13 cellular contexts compared by ENCODE assay signal in genomic region chr4:7863911-7864681, GRCh38.
DNase-seq lines count a peak whose midpoint lies in the region; ATAC-seq and TF ChIP-seq lines count a peak whose summit lies in the region.
"Had no signal": no experiment of that assay in that cellular context is flagged by ENCODE, and none has a peak within 500 bp of the region (broad histone marks: within the 10 kb centered on the region; RNA-seq: fewer than 3 reads in every experiment).

No MANE protein-coding gene starts in this region.

- H3K36me3 ChIP-seq in fibroblast of lung (ENCODE audit: control insufficient read depth, insufficient read depth, low read length) (peaks cover 8% of the 10 kb centered on the region), upper lobe of left lung (peaks cover 0 to 8% (median 2%) of the 10 kb centered on the region in 4 donors)

- H3K9me3 Mint-ChIP-seq in activated T-cell treated with anti-CD3 and anti-CD28 coated beads, Interleukin-2, amount 50 U/mL, for 72 hours = peaks cover 6% of the 10 kb centered on the region in 2 donors
- peaks cover 8% of the 10 kb centered on the region for H3K9me3 Mint-ChIP-seq in T-helper 1 cell treated with Interleukin-12 subunit alpha and Interleukin-12 subunit beta and Interleukin-4 antibody, amounts not matched to agents 30 μg/mL and 1 μg/mL, for 36 hours

- H3K79me2 ChIP-seq in fibroblast of lung (ENCODE audit: control insufficient read depth, insufficient read depth, low read length) = peaks cover 20% of the 10 kb centered on the region

- H3K4me3 ChIP-seq in fibroblast of lung (replicated peaks in 1 of 4; ENCODE audit: control extremely low read depth in 1 of 4, insufficient read depth in 1 of 4, low read depth in 3 of 4, low read length in 4 of 4) (no peak overlapping the region), upper lobe of left lung (no peak overlapping the region)
- H3K4me3 ChIP-seq: SK-N-MC, skin epidermis had no signal

- no peak for TF ChIP-seq EP300 in upper lobe of left lung (IDR thresholded peaks at IDR 0.05)

- peak overlapping the region; percentile 96 for H3K27ac Mint-ChIP-seq in activated T-cell treated with anti-CD3 and anti-CD28 coated beads, Interleukin-2, amount 50 U/mL, for 72 hours
- peak overlapping the region; percentile 83 for H3K27ac Mint-ChIP-seq in T-helper 1 cell treated with Interleukin-12 subunit alpha and Interleukin-12 subunit beta and Interleukin-4 antibody, amounts not matched to agents 30 μg/mL and 1 μg/mL, for 36 hours

- H3K4me1 ChIP-seq in fibroblast of lung (ENCODE audit: control insufficient read depth, extremely low read depth, insufficient read depth, low read length) (peaks cover 9% of the 10 kb centered on the region), upper lobe of left lung (no peaks in the 10 kb centered on the region)

- no peak overlapping the region for H3K4me2 ChIP-seq in fibroblast of lung (ENCODE audit: extremely low read depth, insufficient read depth, low read length)

- no peak for TF ChIP-seq POLR2A in upper lobe of left lung (IDR thresholded peaks at IDR 0.05)

- no peaks in the 10 kb centered on the region for H3K27me3 Mint-ChIP-seq in activated T-cell treated with anti-CD3 and anti-CD28 coated beads, Interleukin-2, amount 50 U/mL, for 72 hours (ENCODE audit: low read depth)
- H3K27me3 Mint-ChIP-seq in T-helper 1 cell treated with Interleukin-12 subunit alpha and Interleukin-12 subunit beta and Interleukin-4 antibody, amounts not matched to agents 30 μg/mL and 1 μg/mL, for 36 hours (ENCODE audit: low read depth) = peaks cover 5% of the 10 kb centered on the region

- H3K9ac ChIP-seq in fibroblast of lung (ENCODE audit: insufficient read depth, low read length) = no peak overlapping the region

- no peak overlapping the region for H2AFZ ChIP-seq in fibroblast of lung (ENCODE audit: low read length)

- H3K27me3 ChIP-seq in fibroblast of lung (ENCODE audit: control insufficient read depth, insufficient read depth, low read length) (no peaks in the 10 kb centered on the region), upper lobe of left lung (no peaks in the 10 kb centered on the region)

- ATAC-seq in activated T-cell treated with anti-CD3 and anti-CD28 coated beads, Interleukin-2, amount 50 U/mL, for 72 hours (replicated peaks in 1 of 2) = peak in 1 of 2 donors; percentile 69
- ATAC-seq in stimulated activated naive CD8-positive, alpha-beta T cell treated with anti-CD3 and anti-CD28 coated beads, Interleukin-15, Interleukin-2, amounts not matched to agents 100 U/mL and 50 U/mL, for 24 hours = peak; percentile 44
- ATAC-seq in upper lobe of left lung (ENCODE audit: low FRiP score in 2 of 2) (no peak), HG03342 (IDR thresholded peaks at IDR 0.05; ENCODE audit: unreplicated experiment) (no peak)

- H3K36me3 Mint-ChIP-seq in activated T-cell treated with anti-CD3 and anti-CD28 coated beads, Interleukin-2, amount 50 U/mL, for 72 hours (ENCODE audit: insufficient read depth in 2 of 2) = peaks cover 9 to 11% of the 10 kb centered on the region in 2 donors
- peaks cover 8% of the 10 kb centered on the region for H3K36me3 Mint-ChIP-seq in T-helper 1 cell treated with Interleukin-12 subunit alpha and Interleukin-12 subunit beta and Interleukin-4 antibody, amounts not matched to agents 30 μg/mL and 1 μg/mL, for 36 hours (ENCODE audit: low read depth)

- H3K9me3 ChIP-seq in fibroblast of lung (ENCODE audit: control insufficient read depth, insufficient read depth, low read depth, low read length) (no peaks in the 10 kb centered on the region), upper lobe of left lung (no peaks in the 10 kb centered on the region)

- H3K4me3 Mint-ChIP-seq in activated T-cell treated with anti-CD3 and anti-CD28 coated beads, Interleukin-2, amount 50 U/mL, for 72 hours = peak overlapping the region in 1 of 2 donors; percentile 31
- H3K4me3 Mint-ChIP-seq in T-helper 1 cell treated with Interleukin-12 subunit alpha and Interleukin-12 subunit beta and Interleukin-4 antibody, amounts not matched to agents 30 μg/mL and 1 μg/mL, for 36 hours = peak overlapping the region; percentile 49
- H3K4me3 Mint-ChIP-seq: mesothelial cell of epicardium had no signal

- 97 to 99% methylated on average over 4 of the region's 4 CpGs for WGBS in upper lobe of left lung, 2 donors

- peak in 1 of 2 donors; percentile 31 for DNase-seq in activated T-cell treated with anti-CD3 and anti-CD28 coated beads, Interleukin-2, amount 50 U/mL, for 72 hours
- DNase-seq in activated T-cell treated with anti-CD3 and anti-CD28 coated beads, Interleukin-2, amount 50 U/mL, for 48 hours = no peak
- DNase-seq in fibroblast of lung (ENCODE audit: low read depth in 2 of 2) = peak; percentile 20 to 47
- DNase-seq in stimulated activated naive CD8-positive, alpha-beta T cell treated with anti-CD3 and anti-CD28 coated beads, Interleukin-15, Interleukin-2, amounts not matched to agents 100 U/mL and 50 U/mL, for 24 hours = no peak
- DNase-seq in upper lobe of left lung = no peak
- no peak for DNase-seq in effector CD8-positive, alpha-beta T cell (lab: John Stamatoyannopoulos, UW)
- DNase-seq: Kasumi-1, NCI-H446 treated with DMSO at 0.1 percent for 48 hours had no signal

- TF ChIP-seq CTCF in fibroblast of lung (conservative IDR thresholded peaks at IDR 0.05 in 1 of 2, IDR thresholded peaks at IDR 0.05 in 1 of 2; ENCODE audit: low read depth in 1 of 2, low read length in 2 of 2) (no peak), upper lobe of left lung (IDR thresholded peaks at IDR 0.05) (no peak)

- no peak overlapping the region for H3K27ac ChIP-seq in fibroblast of lung (ENCODE audit: insufficient read depth, low read length)
- H3K27ac ChIP-seq in upper lobe of left lung = no peak overlapping the region
- H3K27ac ChIP-seq: SK-N-MC, skin epidermis had no signal

- H4K20me1 ChIP-seq in fibroblast of lung (ENCODE audit: control insufficient read depth, extremely low read depth, insufficient read depth, low read length) = no peaks in the 10 kb centered on the region

- peaks cover 34% of the 10 kb centered on the region for H3K4me1 Mint-ChIP-seq in activated T-cell treated with anti-CD3 and anti-CD28 coated beads, Interleukin-2, amount 50 U/mL, for 72 hours (ENCODE audit: low read depth)
- peaks cover 17% of the 10 kb centered on the region for H3K4me1 Mint-ChIP-seq in T-helper 1 cell treated with Interleukin-12 subunit alpha and Interleukin-12 subunit beta and Interleukin-4 antibody, amounts not matched to agents 30 μg/mL and 1 μg/mL, for 36 hours (ENCODE audit: low read depth)

Comparison
In these comparisons a context has a peak if more than half of its experiments do, and no peak if none do; other contexts are left out.
1. DNase-seq: peak in fibroblast of lung (2 of 2); none in activated T-cell treated with anti-CD3 and anti-CD28 coated beads, Interleukin-2, amount 50 U/mL, for 48 hours (0 of 2), stimulated activated naive CD8-positive, alpha-beta T cell treated with anti-CD3 and anti-CD28 coated beads, Interleukin-15, Interleukin-2, amounts not matched to agents 100 U/mL and 50 U/mL, for 24 hours (single experiment), upper lobe of left lung (0 of 2) and effector CD8-positive, alpha-beta T cell (single experiment).